9 cellular contexts compared by ENCODE assay signal in the genomic region with DNA sequence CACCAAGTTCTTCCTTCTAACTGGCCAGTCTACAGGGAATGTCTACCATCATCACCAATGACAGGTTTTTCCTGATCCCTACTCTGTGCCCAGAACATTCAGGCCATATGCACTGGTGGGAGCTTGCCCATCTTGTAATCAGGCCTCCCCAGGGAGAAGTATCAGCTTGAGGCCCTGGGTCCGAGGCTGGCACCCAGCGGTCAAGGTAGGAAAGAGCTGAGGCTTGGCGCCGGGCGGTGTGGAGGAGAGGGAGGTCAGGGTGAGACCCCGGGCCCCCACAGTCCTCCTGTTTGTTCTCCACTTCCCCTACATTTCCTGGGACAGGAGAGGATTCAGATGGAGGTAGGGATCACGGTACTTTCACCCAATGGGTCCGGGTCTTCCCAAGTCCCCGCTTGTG. TPM values are rescaled to one million over a fixed set of nuclear protein-coding genes. Genes with fewer than 3 reads are reported as not detected.
DNase-seq lines count a peak whose midpoint lies in the region; ATAC-seq, FAIRE-seq and TF ChIP-seq lines count a peak whose summit lies in the region.
"Had no signal": no experiment of that assay in that cellular context is flagged by ENCODE, and none has a peak within 500 bp of the region (broad histone marks: within the 10 kb centered on the region; RNA-seq: fewer than 3 reads in every experiment).

No MANE protein-coding gene starts in this region.

- no peak for TF ChIP-seq CTCF in colonic mucosa (IDR thresholded peaks at IDR 0.05)
- TF ChIP-seq CTCF in upper lobe of left lung (IDR thresholded peaks at IDR 0.05), result no peak

- H3K9ac ChIP-seq in colonic mucosa (ENCODE audit: low read depth in 2 of 2, low read length in 2 of 2) (peak overlapping the region; percentile 6 to 60), mucosa of rectum (ENCODE audit: low read depth in 1 of 2, low read length in 2 of 2) (peak overlapping the region; percentile 24 to 34)

- DNase-seq in activated naive CD4-positive, alpha-beta T cell treated with anti-CD3 and anti-CD28 coated beads, Interleukin-2, amount 10 ng/mL, durations not matched to agents 7 days and 5 days, result peak; percentile 19
- no peak for DNase-seq in activated naive CD4-positive, alpha-beta T cell (lab: John Stamatoyannopoulos, UW)
- no peak for DNase-seq in colonic mucosa
- peak in 1 of 2 donors; percentile 46 for DNase-seq in upper lobe of left lung
- DNase-seq in GM12891 (ENCODE audit: insufficient read length, low spot score), result no peak
- DNase-seq: NCI-H2171 had no signal

- CTCF ChIA-PET in activated naive CD4-positive, alpha-beta T cell treated with anti-CD3 and anti-CD28 coated beads, Interleukin-2, amount 10 ng/mL, durations not matched to agents 7 days and 5 days (lab: Charles Lee), result interaction anchor here (0.6 to 9.6 kb wide), 17 partner anchors 9 to 293 kb away, joined by 3 to 151 read pairs (median 5); no protein-coding TSS in a partner anchor

- H3K27ac Mint-ChIP-seq in activated naive CD4-positive, alpha-beta T cell treated with anti-CD3 and anti-CD28 coated beads, Interleukin-2, amount 10 ng/mL, durations not matched to agents 7 days and 5 days, result no peak overlapping the region

- no peak overlapping the region for H3K4me3 Mint-ChIP-seq in activated naive CD4-positive, alpha-beta T cell treated with anti-CD3 and anti-CD28 coated beads, Interleukin-2, amount 10 ng/mL, durations not matched to agents 7 days and 5 days

- ATAC-seq in upper lobe of left lung (ENCODE audit: low FRiP score in 2 of 2) (no peak), GM21576 (IDR thresholded peaks at IDR 0.05; ENCODE audit: unreplicated experiment) (no peak), GM19324 (IDR thresholded peaks at IDR 0.05; ENCODE audit: low FRiP score, unreplicated experiment) (no peak)

- H3K27me3 ChIP-seq in colonic mucosa (no peaks in the 10 kb centered on the region), mucosa of rectum (ENCODE audit: control insufficient read depth in 2 of 2, insufficient read depth in 2 of 2, low read length in 2 of 2) (peaks cover 0 to 2% of the 10 kb centered on the region in 2 donors), upper lobe of left lung (no peaks in the 10 kb centered on the region)

- 66 to 69% methylated on average over 9 of the region's 9 CpGs for WGBS in upper lobe of left lung, 2 donors

- H3K9me3 Mint-ChIP-seq in activated naive CD4-positive, alpha-beta T cell treated with anti-CD3 and anti-CD28 coated beads, Interleukin-2, amount 10 ng/mL, durations not matched to agents 7 days and 5 days, result no peaks in the 10 kb centered on the region

- H3K9me3 ChIP-seq in colonic mucosa, result no peaks in the 10 kb centered on the region
- H3K9me3 ChIP-seq in mucosa of rectum (ENCODE audit: control insufficient read depth in 2 of 2, low read length in 2 of 2), result no peaks in the 10 kb centered on the region
- no peaks in the 10 kb centered on the region for H3K9me3 ChIP-seq in upper lobe of left lung

- peaks cover 5% of the 10 kb centered on the region for H3K4me1 ChIP-seq in colonic mucosa
- peaks cover 28 to 29% of the 10 kb centered on the region in 2 donors for H3K4me1 ChIP-seq in mucosa of rectum (ENCODE audit: control insufficient read depth in 2 of 2, insufficient read depth in 2 of 2, low read length in 2 of 2)
- H3K4me1 ChIP-seq in upper lobe of left lung, result peaks cover 35 to 41% (median 39%) of the 10 kb centered on the region in 4 donors

- TF ChIP-seq EP300 in upper lobe of left lung (IDR thresholded peaks at IDR 0.05), result no peak

- peak overlapping the region; percentile 42 for H3K27ac ChIP-seq in colonic mucosa
- H3K27ac ChIP-seq in mucosa of rectum (ENCODE audit: low read depth in 2 of 2, low read length in 2 of 2), result peak overlapping the region; percentile 11 to 32
- peak overlapping the region in 3 of 4 donors; percentile 53 to 77 (median 72) for H3K27ac ChIP-seq in upper lobe of left lung

- H3K27me3 Mint-ChIP-seq in activated naive CD4-positive, alpha-beta T cell treated with anti-CD3 and anti-CD28 coated beads, Interleukin-2, amount 10 ng/mL, durations not matched to agents 7 days and 5 days, result peaks cover 49% of the 10 kb centered on the region

- no peak for FAIRE-seq in GM12891 (lab: Jason Lieb, UNC)

- no peak for TF ChIP-seq POLR2A in upper lobe of left lung (IDR thresholded peaks at IDR 0.05)
- TF ChIP-seq POLR2A in GM12891 (IDR thresholded peaks at IDR 0.05; ENCODE audit: low read depth, low read length), result no peak

- intact Hi-C loops in colonic mucosa (cut with DNase I), result loop anchor here (1.0 kb wide), 1 partner anchor 65 kb away; no protein-coding TSS in a partner anchor

- H3K36me3 ChIP-seq in colonic mucosa (no peaks in the 10 kb centered on the region), mucosa of rectum (ENCODE audit: control insufficient read depth in 2 of 2, insufficient read depth in 2 of 2, low read length in 2 of 2) (peaks cover 12 to 15% of the 10 kb centered on the region in 2 donors), upper lobe of left lung (peaks cover 0 to 6% (median 2%) of the 10 kb centered on the region in 4 donors)

- no peak overlapping the region for H3K4me3 ChIP-seq in colonic mucosa
- peak overlapping the region; percentile 38 to 59 for H3K4me3 ChIP-seq in mucosa of rectum (ENCODE audit: low read length in 2 of 2)
- H3K4me3 ChIP-seq in upper lobe of left lung, result peak overlapping the region in 3 of 4 donors; percentile 20 to 45 (median 39)

- peaks cover 19% of the 10 kb centered on the region for H3K4me1 Mint-ChIP-seq in activated naive CD4-positive, alpha-beta T cell treated with anti-CD3 and anti-CD28 coated beads, Interleukin-2, amount 10 ng/mL, durations not matched to agents 7 days and 5 days

- no peaks in the 10 kb centered on the region for H3K36me3 Mint-ChIP-seq in activated naive CD4-positive, alpha-beta T cell treated with anti-CD3 and anti-CD28 coated beads, Interleukin-2, amount 10 ng/mL, durations not matched to agents 7 days and 5 days

TF ChIP-seq in GM12891, 5 proteins besides CTCF, POLR2A, EP300 and RAD21:
- TF ChIP-seq TAF1 (IDR thresholded peaks at IDR 0.05; ENCODE audit: low read depth, low read length) (no peak), POLR2AphosphoS5 (IDR thresholded peaks at IDR 0.05; ENCODE audit: low read depth, low read length) (no peak)

RNA-seq across cellular contexts. Expression of gene TSKU, which starts 15.5 kb away (rescaled TPM):
- 10 to 100 TPM; 39.6 to 41.3 TPM for total RNA-seq in colonic mucosa
- 10 to 100 TPM in 2 of 6 donors, 1 to 10 TPM in 4; 2.1 to 19.8 (median 9.5) TPM for total RNA-seq in upper lobe of left lung
- polyA plus RNA-seq in GM12891 (2012; ENCODE audit: low read depth, missing spikeins), result 0.62 TPM

Comparison
In these comparisons a context has a peak if more than half of its experiments do, and no peak if none do; other contexts are left out.
1. H3K27ac ChIP-seq: peak in every context shown above with its lines; median percentile 72 in upper lobe of left lung; 42 in colonic mucosa; 22 in mucosa of rectum.